In the genomic region with DNA sequence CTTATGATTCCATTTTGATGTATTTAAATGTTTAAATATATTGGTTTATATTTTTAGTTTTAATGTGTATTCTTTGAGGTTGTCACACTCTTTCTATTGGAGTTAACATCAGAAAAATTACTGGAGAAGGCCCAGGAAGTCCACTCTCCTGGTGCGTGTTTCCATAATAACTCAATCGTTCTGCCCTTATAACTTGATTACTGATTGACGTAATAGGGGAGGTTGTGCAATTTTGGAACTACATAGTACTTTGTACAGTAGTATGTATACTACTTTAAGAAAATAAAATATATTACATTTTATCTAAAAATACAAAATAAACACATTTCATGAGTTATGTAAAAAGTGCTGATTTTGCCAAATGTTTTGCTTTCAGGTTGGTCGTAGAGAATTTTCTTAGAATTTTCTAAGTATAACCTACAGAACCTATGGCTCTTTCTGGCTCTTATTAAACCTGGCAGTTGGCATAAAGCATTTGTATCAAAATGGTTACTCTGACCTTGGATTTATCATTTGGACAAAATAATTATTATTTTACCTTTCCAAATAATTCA, we compare ENCODE assay signal across 21 cellular contexts.
"Had no signal": no experiment of that assay in that cellular context is flagged by ENCODE, and none has a peak within 500 bp of the region (broad histone marks: within the 10 kb centered on the region; RNA-seq: fewer than 3 reads in every experiment).

No MANE protein-coding gene starts in this region.

- H3K27ac ChIP-seq: HL-60, KMS-11 had no signal

- H3K4me2 ChIP-seq: KMS-11, SK-N-SH had no signal

- ATAC-seq: T-cell had no signal

- H3K9ac ChIP-seq: KMS-11, SK-N-SH had no signal

- DNase-seq: Kasumi-1, MM.1S, NCI-H1092 treated with DMSO at 0.1 percent for 48 hours, NCI-H1436, NCI-H187, NCI-H2029, NCI-H2171 treated with DMSO at 0.1 percent for 48 hours, NCI-H345, NCI-H510A, NCI-H524 treated with DMSO at 0.1 percent for 48 hours, NCI-H69, NCI-H774, Right ventricle myocardium superior, RPMI8226, SK-N-SH, SW 1271, T-cell had no signal

- H3K9me3 ChIP-seq: SK-N-SH had no signal

- FAIRE-seq: HTR-8/SVneo, RCC 7860 had no signal
